Comparison of ENCODE assay signal across 1 cellular context in the genomic region with DNA sequence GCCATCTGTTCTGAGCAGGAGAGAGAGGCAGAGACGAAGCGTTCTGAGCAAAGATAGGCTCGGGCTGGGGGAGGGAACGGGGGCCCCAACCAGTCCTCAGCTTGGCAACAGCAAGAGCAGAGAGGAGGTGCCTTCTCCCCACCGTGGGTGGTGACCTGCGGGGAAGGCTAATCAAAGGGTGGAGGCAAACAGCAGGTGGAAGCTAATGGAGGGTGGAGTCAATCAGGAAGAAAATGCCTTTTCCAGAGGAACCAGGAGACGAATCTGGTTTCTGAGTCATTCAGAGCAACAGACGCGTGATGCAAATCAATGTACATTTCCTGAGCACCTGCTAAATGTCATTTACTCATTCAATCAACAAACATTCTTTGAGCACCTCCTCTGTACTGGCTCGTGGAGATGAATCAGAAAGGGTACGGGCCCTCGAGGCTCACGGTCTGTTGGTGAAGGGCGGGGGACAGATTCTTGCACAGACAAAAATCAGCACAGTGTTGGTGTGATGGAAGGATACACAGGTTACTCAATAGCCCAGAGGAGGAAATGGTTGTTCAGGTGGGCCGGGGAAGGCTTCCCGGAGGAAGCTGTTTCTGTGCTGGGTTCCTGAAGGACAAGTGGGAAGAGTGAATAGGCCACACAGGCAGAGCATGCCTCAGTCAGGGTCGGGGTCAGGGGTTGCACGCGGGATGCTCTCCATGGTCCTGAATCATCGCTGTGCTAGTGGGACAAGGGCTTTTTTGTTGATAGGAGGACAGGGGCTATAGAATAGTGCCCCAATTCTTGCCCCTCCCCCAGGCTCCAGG.
TF ChIP-seq lines count a peak whose summit lies in the region.

No MANE protein-coding gene starts in this region.

TF ChIP-seq in HepG2, 621 proteins besides CTCF, POLR2A, EP300 and RAD21 (continued from another document and continues in another):
- TF ChIP-seq SAFB2 (CRISPR knock-in tag; IDR thresholded peaks at IDR 0.05; ENCODE audit: borderline replicate concordance, low read depth) (peak; percentile 52; the same call in 1 of the 2 replicates), ZNF17 (CRISPR knock-in tag; IDR thresholded peaks at IDR 0.05) (no peak), ZNF235 (CRISPR knock-in tag; IDR thresholded peaks at IDR 0.05; ENCODE audit: borderline replicate concordance) (no peak), SKIL (CRISPR knock-in tag; IDR thresholded peaks at IDR 0.05; ENCODE audit: borderline replicate concordance) (no peak), PAF1 (CRISPR knock-in tag; IDR thresholded peaks at IDR 0.05) (no peak), SOX13 (IDR thresholded peaks at IDR 0.05) (no peak), SOX13 (CRISPR knock-in tag; conservative IDR thresholded peaks at IDR 0.05 in 1 of 2, IDR thresholded peaks at IDR 0.05 in 1 of 2) (peak in 1 of 2 experiments; percentile 49; a peak in 1 of 4 replicates), ZNF230 (CRISPR knock-in tag; IDR thresholded peaks at IDR 0.05) (peak; percentile 77; the same call in 1 of the 2 replicates), FIP1L1 (IDR thresholded peaks at IDR 0.05; ENCODE audit: borderline replicate concordance, insufficient read depth, low read depth, low read length) (no peak), DZIP1 (CRISPR knock-in tag; IDR thresholded peaks at IDR 0.05) (no peak), ZNF761 (CRISPR knock-in tag; conservative IDR thresholded peaks at IDR 0.05) (no peak), ZBTB8A (CRISPR knock-in tag; IDR thresholded peaks at IDR 0.05; ENCODE audit: borderline replicate concordance, low read depth) (no peak), POGZ (CRISPR knock-in tag; IDR thresholded peaks at IDR 0.05) (no peak), ZBTB46 (CRISPR knock-in tag; IDR thresholded peaks at IDR 0.05; ENCODE audit: borderline replicate concordance) (no peak), ISL2 (CRISPR knock-in tag; IDR thresholded peaks at IDR 0.05) (0 out of 2 replicates have a peak, but pooled peaks have one; percentile 17), MAFK (conservative IDR thresholded peaks at IDR 0.05 in 1 of 2, IDR thresholded peaks at IDR 0.05 in 1 of 2; ENCODE audit: low read length in 2 of 2) (no peak), SRSF4 (IDR thresholded peaks at IDR 0.05; ENCODE audit: low read depth, low read length, poor library complexity, severe bottlenecking) (no peak), ZKSCAN1 (IDR thresholded peaks at IDR 0.05; ENCODE audit: low read length) (no peak), GFI1 (CRISPR knock-in tag; IDR thresholded peaks at IDR 0.05; ENCODE audit: borderline replicate concordance) (peak; percentile 61; the same call in 1 of the 2 replicates), MEIS2 (CRISPR knock-in tag; IDR thresholded peaks at IDR 0.05) (peak; percentile 85), ZNF530 (CRISPR knock-in tag; IDR thresholded peaks at IDR 0.05; ENCODE audit: low read depth) (peak; percentile 80; the same call in 1 of the 2 replicates), SPEN (CRISPR knock-in tag; IDR thresholded peaks at IDR 0.05; ENCODE audit: low read depth) (peak; percentile 83), IRX3 (CRISPR knock-in tag; IDR thresholded peaks at IDR 0.05; ENCODE audit: borderline replicate concordance, low read depth) (no peak), ZMYM4 (CRISPR knock-in tag; IDR thresholded peaks at IDR 0.05) (peak; percentile 57), SSRP1 (CRISPR knock-in tag; IDR thresholded peaks at IDR 0.05) (no peak), RARA (CRISPR knock-in tag; IDR thresholded peaks at IDR 0.05) (peak; percentile 82), KLF16 (CRISPR knock-in tag; IDR thresholded peaks at IDR 0.05) (peak in 1 of 2 experiments; percentile 96; a peak in 2 of 4 replicates), ZBTB4 (CRISPR knock-in tag; IDR thresholded peaks at IDR 0.05; ENCODE audit: borderline replicate concordance) (no peak), ZNF746 (CRISPR knock-in tag; IDR thresholded peaks at IDR 0.05) (no peak), DDIT3 (CRISPR knock-in tag; IDR thresholded peaks at IDR 0.05) (no peak), EZH2 (conservative IDR thresholded peaks at IDR 0.05; ENCODE audit: low read depth, low read length) (no peak), ZNF207 (IDR thresholded peaks at IDR 0.05; ENCODE audit: borderline replicate concordance) (no peak), ZNF24 (IDR thresholded peaks at IDR 0.05) (no peak), THAP11 (CRISPR knock-in tag; IDR thresholded peaks at IDR 0.05) (peak; percentile 77), TOE1 (CRISPR knock-in tag; IDR thresholded peaks at IDR 0.05) (no peak)
- TF ChIP-seq, protein P1, sequence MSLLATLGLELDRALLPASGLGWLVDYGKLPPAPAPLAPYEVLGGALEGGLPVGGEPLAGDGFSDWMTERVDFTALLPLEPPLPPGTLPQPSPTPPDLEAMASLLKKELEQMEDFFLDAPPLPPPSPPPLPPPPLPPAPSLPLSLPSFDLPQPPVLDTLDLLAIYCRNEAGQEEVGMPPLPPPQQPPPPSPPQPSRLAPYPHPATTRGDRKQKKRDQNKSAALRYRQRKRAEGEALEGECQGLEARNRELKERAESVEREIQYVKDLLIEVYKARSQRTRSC (CRISPR knock-in tag; IDR thresholded peaks at IDR 0.05; ENCODE audit: low read depth) = 0 out of 2 replicates have a peak, but pooled peaks have one; percentile 52
- TF ChIP-seq, protein P2, sequence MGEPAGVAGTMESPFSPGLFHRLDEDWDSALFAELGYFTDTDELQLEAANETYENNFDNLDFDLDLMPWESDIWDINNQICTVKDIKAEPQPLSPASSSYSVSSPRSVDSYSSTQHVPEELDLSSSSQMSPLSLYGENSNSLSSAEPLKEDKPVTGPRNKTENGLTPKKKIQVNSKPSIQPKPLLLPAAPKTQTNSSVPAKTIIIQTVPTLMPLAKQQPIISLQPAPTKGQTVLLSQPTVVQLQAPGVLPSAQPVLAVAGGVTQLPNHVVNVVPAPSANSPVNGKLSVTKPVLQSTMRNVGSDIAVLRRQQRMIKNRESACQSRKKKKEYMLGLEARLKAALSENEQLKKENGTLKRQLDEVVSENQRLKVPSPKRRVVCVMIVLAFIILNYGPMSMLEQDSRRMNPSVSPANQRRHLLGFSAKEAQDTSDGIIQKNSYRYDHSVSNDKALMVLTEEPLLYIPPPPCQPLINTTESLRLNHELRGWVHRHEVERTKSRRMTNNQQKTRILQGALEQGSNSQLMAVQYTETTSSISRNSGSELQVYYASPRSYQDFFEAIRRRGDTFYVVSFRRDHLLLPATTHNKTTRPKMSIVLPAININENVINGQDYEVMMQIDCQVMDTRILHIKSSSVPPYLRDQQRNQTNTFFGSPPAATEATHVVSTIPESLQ (CRISPR knock-in tag; conservative IDR thresholded peaks at IDR 0.05) = peak; percentile 95
